Comparison of ENCODE assay signal across 1 cellular context in genomic region chr17:56913867-56914640, GRCh38.
TF ChIP-seq lines count a peak whose summit lies in the region.

TRIM25 (minus strand) TSS chr17:56914049; CDS start chr17:56913988, 61 bp downstream.

TF ChIP-seq in K562, 482 proteins besides CTCF, POLR2A, EP300 and RAD21 (continued from another document and continues in another):
- no peak; the same call in 1 of the 2 replicates for TF ChIP-seq DMBX1 (CRISPR knock-in tag; IDR thresholded peaks at IDR 0.05; ENCODE audit: borderline replicate concordance)
- no peak for TF ChIP-seq CBX8 (IDR thresholded peaks at IDR 0.05; ENCODE audit: borderline replicate concordance, extremely low read depth, low read depth, low read length, poor library complexity, severe bottlenecking)
- no peak; the same call in 1 of the 2 replicates for TF ChIP-seq POLR2AphosphoS2 (IDR thresholded peaks at IDR 0.05; ENCODE audit: low read length)
- TF ChIP-seq ATF4 (CRISPR knock-in tag; IDR thresholded peaks at IDR 0.05): 0 out of 2 replicates have a peak, but pooled peaks have one; percentile 27
- TF ChIP-seq HOXB6 (CRISPR knock-in tag; IDR thresholded peaks at IDR 0.05; ENCODE audit: borderline replicate concordance): no peak
- peak; percentile 100 for TF ChIP-seq POLR2G (IDR thresholded peaks at IDR 0.05; ENCODE audit: low read depth, low read length)
- TF ChIP-seq, protein P1, sequence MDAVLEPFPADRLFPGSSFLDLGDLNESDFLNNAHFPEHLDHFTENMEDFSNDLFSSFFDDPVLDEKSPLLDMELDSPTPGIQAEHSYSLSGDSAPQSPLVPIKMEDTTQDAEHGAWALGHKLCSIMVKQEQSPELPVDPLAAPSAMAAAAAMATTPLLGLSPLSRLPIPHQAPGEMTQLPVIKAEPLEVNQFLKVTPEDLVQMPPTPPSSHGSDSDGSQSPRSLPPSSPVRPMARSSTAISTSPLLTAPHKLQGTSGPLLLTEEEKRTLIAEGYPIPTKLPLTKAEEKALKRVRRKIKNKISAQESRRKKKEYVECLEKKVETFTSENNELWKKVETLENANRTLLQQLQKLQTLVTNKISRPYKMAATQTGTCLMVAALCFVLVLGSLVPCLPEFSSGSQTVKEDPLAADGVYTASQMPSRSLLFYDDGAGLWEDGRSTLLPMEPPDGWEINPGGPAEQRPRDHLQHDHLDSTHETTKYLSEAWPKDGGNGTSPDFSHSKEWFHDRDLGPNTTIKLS (IDR thresholded peaks at IDR 0.05; ENCODE audit: borderline replicate concordance, low read depth): 0 out of 2 replicates have a peak, but pooled peaks have one; percentile 35
- 0 out of 2 replicates have a peak, but pooled peaks have one; percentile 9 for TF ChIP-seq THRB (CRISPR knock-in tag; conservative IDR thresholded peaks at IDR 0.05)
- no peak for TF ChIP-seq SIRT6 (IDR thresholded peaks at IDR 0.05; ENCODE audit: low read depth, low read length)
- TF ChIP-seq ZNF766 (CRISPR knock-in tag; conservative IDR thresholded peaks at IDR 0.05): 0 out of 2 replicates have a peak, but pooled peaks have one; percentile 49
- TF ChIP-seq, protein P2, sequence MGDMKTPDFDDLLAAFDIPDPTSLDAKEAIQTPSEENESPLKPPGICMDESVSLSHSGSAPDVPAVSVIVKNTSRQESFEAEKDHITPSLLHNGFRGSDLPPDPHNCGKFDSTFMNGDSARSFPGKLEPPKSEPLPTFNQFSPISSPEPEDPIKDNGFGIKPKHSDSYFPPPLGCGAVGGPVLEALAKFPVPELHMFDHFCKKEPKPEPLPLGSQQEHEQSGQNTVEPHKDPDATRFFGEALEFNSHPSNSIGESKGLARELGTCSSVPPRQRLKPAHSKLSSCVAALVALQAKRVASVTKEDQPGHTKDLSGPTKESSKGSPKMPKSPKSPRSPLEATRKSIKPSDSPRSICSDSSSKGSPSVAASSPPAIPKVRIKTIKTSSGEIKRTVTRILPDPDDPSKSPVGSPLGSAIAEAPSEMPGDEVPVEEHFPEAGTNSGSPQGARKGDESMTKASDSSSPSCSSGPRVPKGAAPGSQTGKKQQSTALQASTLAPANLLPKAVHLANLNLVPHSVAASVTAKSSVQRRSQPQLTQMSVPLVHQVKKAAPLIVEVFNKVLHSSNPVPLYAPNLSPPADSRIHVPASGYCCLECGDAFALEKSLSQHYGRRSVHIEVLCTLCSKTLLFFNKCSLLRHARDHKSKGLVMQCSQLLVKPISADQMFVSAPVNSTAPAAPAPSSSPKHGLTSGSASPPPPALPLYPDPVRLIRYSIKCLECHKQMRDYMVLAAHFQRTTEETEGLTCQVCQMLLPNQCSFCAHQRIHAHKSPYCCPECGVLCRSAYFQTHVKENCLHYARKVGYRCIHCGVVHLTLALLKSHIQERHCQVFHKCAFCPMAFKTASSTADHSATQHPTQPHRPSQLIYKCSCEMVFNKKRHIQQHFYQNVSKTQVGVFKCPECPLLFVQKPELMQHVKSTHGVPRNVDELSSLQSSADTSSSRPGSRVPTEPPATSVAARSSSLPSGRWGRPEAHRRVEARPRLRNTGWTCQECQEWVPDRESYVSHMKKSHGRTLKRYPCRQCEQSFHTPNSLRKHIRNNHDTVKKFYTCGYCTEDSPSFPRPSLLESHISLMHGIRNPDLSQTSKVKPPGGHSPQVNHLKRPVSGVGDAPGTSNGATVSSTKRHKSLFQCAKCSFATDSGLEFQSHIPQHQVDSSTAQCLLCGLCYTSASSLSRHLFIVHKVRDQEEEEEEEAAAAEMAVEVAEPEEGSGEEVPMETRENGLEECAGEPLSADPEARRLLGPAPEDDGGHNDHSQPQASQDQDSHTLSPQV (IDR thresholded peaks at IDR 0.05): peak; percentile 72
- no peak for TF ChIP-seq ZNF785 (CRISPR knock-in tag; IDR thresholded peaks at IDR 0.05)
- peak; percentile 31 to 47; a peak in 2 of 4 replicates for TF ChIP-seq SIN3A (IDR thresholded peaks at IDR 0.05; ENCODE audit: borderline replicate concordance in 2 of 2, control insufficient read depth in 1 of 2, low read depth in 2 of 2, low read length in 2 of 2)
- no peak for TF ChIP-seq TFAM (CRISPR knock-in tag; conservative IDR thresholded peaks at IDR 0.05)
- TF ChIP-seq PPARD (CRISPR knock-in tag; IDR thresholded peaks at IDR 0.05): no peak
- TF ChIP-seq FOXM1 (IDR thresholded peaks at IDR 0.05; ENCODE audit: low read depth): no peak
- TF ChIP-seq FOXM1 (CRISPR knock-in tag; IDR thresholded peaks at IDR 0.05; ENCODE audit: low read depth): 0 out of 2 replicates have a peak, but pooled peaks have one; percentile 61
- TF ChIP-seq ZKSCAN8 (CRISPR knock-in tag; IDR thresholded peaks at IDR 0.05): no peak
- TF ChIP-seq PHB (CRISPR knock-in tag; IDR thresholded peaks at IDR 0.05): peak; percentile 68; the same call in 1 of the 2 replicates
- no peak for TF ChIP-seq ZNF217 (CRISPR knock-in tag; IDR thresholded peaks at IDR 0.05)
- TF ChIP-seq KLF13 (tag; IDR thresholded peaks at IDR 0.05; ENCODE audit: borderline replicate concordance, low read depth): no peak
- peak; percentile 94 for TF ChIP-seq VEZF1 (CRISPR knock-in tag; IDR thresholded peaks at IDR 0.05)
- peak; percentile 91; the same call in 1 of the 2 replicates for TF ChIP-seq FOXP1 (CRISPR knock-in tag; IDR thresholded peaks at IDR 0.05)
- no peak for TF ChIP-seq ZBTB12 (CRISPR knock-in tag; IDR thresholded peaks at IDR 0.05)
- no peak for TF ChIP-seq CREB3 (tag; conservative IDR thresholded peaks at IDR 0.05; ENCODE audit: low read depth)
- no peak for TF ChIP-seq PCBP2 (IDR thresholded peaks at IDR 0.05; ENCODE audit: low read depth, low read length, poor library complexity, severe bottlenecking)
- TF ChIP-seq, protein P3, sequence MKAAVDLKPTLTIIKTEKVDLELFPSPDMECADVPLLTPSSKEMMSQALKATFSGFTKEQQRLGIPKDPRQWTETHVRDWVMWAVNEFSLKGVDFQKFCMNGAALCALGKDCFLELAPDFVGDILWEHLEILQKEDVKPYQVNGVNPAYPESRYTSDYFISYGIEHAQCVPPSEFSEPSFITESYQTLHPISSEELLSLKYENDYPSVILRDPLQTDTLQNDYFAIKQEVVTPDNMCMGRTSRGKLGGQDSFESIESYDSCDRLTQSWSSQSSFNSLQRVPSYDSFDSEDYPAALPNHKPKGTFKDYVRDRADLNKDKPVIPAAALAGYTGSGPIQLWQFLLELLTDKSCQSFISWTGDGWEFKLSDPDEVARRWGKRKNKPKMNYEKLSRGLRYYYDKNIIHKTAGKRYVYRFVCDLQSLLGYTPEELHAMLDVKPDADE (conservative IDR thresholded peaks at IDR 0.05; ENCODE audit: control insufficient read depth, low read depth, low read length): peak; percentile 80; the same call in 1 of the 2 replicates
- TF ChIP-seq STAG1 (CRISPR knock-in tag; IDR thresholded peaks at IDR 0.05; ENCODE audit: borderline replicate concordance): no peak
- TF ChIP-seq TBL1XR1 (IDR thresholded peaks at IDR 0.05; ENCODE audit: low read length in 2 of 2): peak; percentile 24 to 50; a peak in 1 of 4 replicates
- TF ChIP-seq ZNF780A (CRISPR knock-in tag; IDR thresholded peaks at IDR 0.05): no peak
- TF ChIP-seq ZNF507 (tag; conservative IDR thresholded peaks at IDR 0.05): no peak
- peak; percentile 21; the same call in 1 of the 2 replicates for TF ChIP-seq ZNF263 (CRISPR knock-in tag; IDR thresholded peaks at IDR 0.05; ENCODE audit: borderline replicate concordance)
- TF ChIP-seq, protein P4, sequence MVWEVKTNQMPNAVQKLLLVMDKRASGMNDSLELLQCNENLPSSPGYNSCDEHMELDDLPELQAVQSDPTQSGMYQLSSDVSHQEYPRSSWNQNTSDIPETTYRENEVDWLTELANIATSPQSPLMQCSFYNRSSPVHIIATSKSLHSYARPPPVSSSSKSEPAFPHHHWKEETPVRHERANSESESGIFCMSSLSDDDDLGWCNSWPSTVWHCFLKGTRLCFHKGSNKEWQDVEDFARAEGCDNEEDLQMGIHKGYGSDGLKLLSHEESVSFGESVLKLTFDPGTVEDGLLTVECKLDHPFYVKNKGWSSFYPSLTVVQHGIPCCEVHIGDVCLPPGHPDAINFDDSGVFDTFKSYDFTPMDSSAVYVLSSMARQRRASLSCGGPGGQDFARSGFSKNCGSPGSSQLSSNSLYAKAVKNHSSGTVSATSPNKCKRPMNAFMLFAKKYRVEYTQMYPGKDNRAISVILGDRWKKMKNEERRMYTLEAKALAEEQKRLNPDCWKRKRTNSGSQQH (CRISPR knock-in tag; IDR thresholded peaks at IDR 0.05): 0 out of 2 replicates have a peak, but pooled peaks have one; percentile 42
- peak; percentile 94 for TF ChIP-seq HNRNPL (IDR thresholded peaks at IDR 0.05; ENCODE audit: low read depth, low read length)
- TF ChIP-seq POLR2AphosphoS5 (IDR thresholded peaks at IDR 0.05; ENCODE audit: control insufficient read depth, insufficient read depth, low read depth, low read length): peak; percentile 95
- TF ChIP-seq SNIP1 (IDR thresholded peaks at IDR 0.05; ENCODE audit: low read depth): no peak
- TF ChIP-seq NCOA1 (IDR thresholded peaks at IDR 0.05; ENCODE audit: low read depth): no peak
- no peak for TF ChIP-seq ZNF347 (CRISPR knock-in tag; IDR thresholded peaks at IDR 0.05; ENCODE audit: low read depth)
- TF ChIP-seq SUPT5H (IDR thresholded peaks at IDR 0.05): peak; percentile 98
- TF ChIP-seq ZFP36 (IDR thresholded peaks at IDR 0.05; ENCODE audit: low read depth, low read length, partially characterized antibody): no peak
- TF ChIP-seq CBFA2T3 (IDR thresholded peaks at IDR 0.05): no peak
- no peak for TF ChIP-seq ZBTB26 (CRISPR knock-in tag; IDR thresholded peaks at IDR 0.05)
- TF ChIP-seq ZBTB43 (CRISPR knock-in tag; IDR thresholded peaks at IDR 0.05): no peak; the same call in 1 of the 2 replicates
- TF ChIP-seq LEF1 (IDR thresholded peaks at IDR 0.05): no peak
- TF ChIP-seq TRIM24 (IDR thresholded peaks at IDR 0.05): no peak
- no peak for TF ChIP-seq SMARCA4 (IDR thresholded peaks at IDR 0.05)
- 0 out of 2 replicates have a peak, but pooled peaks have one; percentile 24 for TF ChIP-seq GATAD2A (IDR thresholded peaks at IDR 0.05)
- TF ChIP-seq SIN3B (IDR thresholded peaks at IDR 0.05; ENCODE audit: low read depth): peak; percentile 46; the same call in 1 of the 2 replicates
